14 cellular contexts compared by ENCODE assay signal in the genomic region with DNA sequence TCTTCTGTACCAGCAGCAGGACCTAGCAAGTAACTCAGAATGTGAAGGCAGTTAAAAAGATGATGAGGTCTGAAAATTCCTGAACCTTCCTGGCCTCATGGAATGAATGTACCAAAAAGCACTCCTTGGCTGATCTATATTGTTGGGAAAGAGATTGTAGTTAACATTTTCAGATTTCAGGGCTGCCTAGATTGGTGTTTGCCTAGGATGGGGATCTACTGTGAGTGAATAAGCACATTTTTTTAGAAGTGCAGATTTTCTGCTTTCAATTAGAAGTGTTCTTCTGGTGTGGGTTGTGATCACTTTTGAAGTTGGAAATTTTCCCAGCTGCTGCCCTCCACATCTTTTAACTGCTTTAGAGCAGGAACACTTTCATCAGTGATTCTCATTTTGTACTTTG. TPM values are rescaled to one million over a fixed set of nuclear protein-coding genes. Genes with fewer than 3 reads are reported as not detected.
A peak's percentile ranks its signal among the peaks of the same experiment; 100 is the strongest.
DNase-seq lines count a peak whose midpoint lies in the region; ATAC-seq, FAIRE-seq and TF ChIP-seq lines count a peak whose summit lies in the region.
"Had no signal": no experiment of that assay in that cellular context is flagged by ENCODE, and none has a peak within 500 bp of the region (broad histone marks: within the 10 kb centered on the region; RNA-seq: fewer than 3 reads in every experiment).

No MANE protein-coding gene starts in this region.

- H3K27ac Mint-ChIP-seq in astrocyte (ENCODE audit: unreplicated experiment) = peak overlapping the region; percentile 50

- H3K27me3 Mint-ChIP-seq in astrocyte (ENCODE audit: low read depth, unreplicated experiment) = no peaks in the 10 kb centered on the region

- H3K56ac ChIP-seq in mesendoderm (ENCODE audit: low read length) = no peak overlapping the region

- POLR2A ChIA-PET in A673 (lab: Charles Lee; ENCODE audit: low non-redundant PET) = no interaction called here

- peaks cover 78% of the 10 kb centered on the region for H3K4me1 ChIP-seq in A673 (ENCODE audit: insufficient read depth, low read length, poor library complexity, severe bottlenecking)
- H3K4me1 ChIP-seq in astrocyte (ENCODE audit: insufficient read depth, low read length) = peaks cover 27% of the 10 kb centered on the region
- no peaks in the 10 kb centered on the region for H3K4me1 ChIP-seq in mesendoderm (ENCODE audit: control insufficient read depth, low read depth, low read length)

- no peak overlapping the region for H3K4ac ChIP-seq in mesendoderm (ENCODE audit: low read depth, low read length)

- H2BK15ac ChIP-seq in mesendoderm (replicated peaks; ENCODE audit: low read depth) = no peak overlapping the region

- no peak overlapping the region for H3K4me3 ChIP-seq in A673 (ENCODE audit: low read depth, low read length, poor library complexity, severe bottlenecking)
- no peak overlapping the region for H3K4me3 ChIP-seq in astrocyte (ENCODE audit: insufficient read depth, low read depth, low read length)
- H3K4me3 ChIP-seq in mesendoderm (ENCODE audit: low read length) = no peak overlapping the region
- H3K4me3 ChIP-seq: Peyer's patch had no signal

- no peaks in the 10 kb centered on the region for H3K9me3 Mint-ChIP-seq in astrocyte (ENCODE audit: unreplicated experiment)
- H3K9me3 Mint-ChIP-seq: activated naive CD4-positive, alpha-beta T cell treated with anti-CD3 and anti-CD28 coated beads, Interleukin-2, amount 50 U/mL, for 72 hours had no signal

- FAIRE-seq in GM18507 (lab: Jason Lieb, UNC) (peak; percentile 26), astrocyte (lab: Jason Lieb, UNC) (no peak)

- H3K4me3 Mint-ChIP-seq in astrocyte (ENCODE audit: unreplicated experiment) = peak overlapping the region; percentile 47

- no peak overlapping the region for H4K5ac ChIP-seq in mesendoderm (ENCODE audit: low read length)

- no peak for ATAC-seq in HG02884 (IDR thresholded peaks at IDR 0.05; ENCODE audit: unreplicated experiment)
- ATAC-seq: activated naive CD4-positive, alpha-beta T cell treated with anti-CD3 and anti-CD28 coated beads, Interleukin-2, amount 50 U/mL, for 72 hours had no signal

- H3K36me3 ChIP-seq in A673 (ENCODE audit: insufficient read depth, low read length, poor library complexity, severe bottlenecking) (peaks cover 16% of the 10 kb centered on the region), astrocyte (ENCODE audit: insufficient read depth, low read length) (no peaks in the 10 kb centered on the region), mesendoderm (ENCODE audit: control insufficient read depth, insufficient read depth, low read length) (no peaks in the 10 kb centered on the region)

- H3K9ac ChIP-seq in astrocyte (ENCODE audit: low read length) (no peak overlapping the region), mesendoderm (ENCODE audit: low read length) (no peak overlapping the region)

- no peak overlapping the region for H2BK5ac ChIP-seq in mesendoderm (ENCODE audit: low read length)

- H3K9me3 ChIP-seq in A673 (ENCODE audit: low read depth, low read length, poor library complexity, severe bottlenecking) (no peaks in the 10 kb centered on the region), astrocyte (ENCODE audit: insufficient read depth, low read depth, low read length) (no peaks in the 10 kb centered on the region)
- H3K9me3 ChIP-seq: Peyer's patch had no signal

- no peak overlapping the region for H3K4me2 ChIP-seq in astrocyte (ENCODE audit: low read length)
- H3K4me2 ChIP-seq in mesendoderm (ENCODE audit: low read length) = no peak overlapping the region

- CTCF ChIA-PET in A673 (lab: Charles Lee) = no interaction called here

- H3K79me1 ChIP-seq in mesendoderm (ENCODE audit: low read length) = peaks cover 7% of the 10 kb centered on the region

- no peak overlapping the region for H3K23ac ChIP-seq in mesendoderm (ENCODE audit: low read length)

- no peaks in the 10 kb centered on the region for H3K36me3 Mint-ChIP-seq in astrocyte (ENCODE audit: low read depth, unreplicated experiment)

- BruUV-seq in A673 (replicated peaks; lab: Mats Ljungman, UMichigan) = no TSS peak

- H3K27me3 ChIP-seq in A673 (replicated peaks; ENCODE audit: insufficient read depth, low read depth, low read length, poor library complexity) (no peaks in the 10 kb centered on the region), astrocyte (ENCODE audit: insufficient read depth, low read length) (peaks cover 10% of the 10 kb centered on the region), mesendoderm (ENCODE audit: insufficient read depth, low read length, poor library complexity) (no peaks in the 10 kb centered on the region)
- H3K27me3 ChIP-seq: Peyer's patch had no signal

- H2BK120ac ChIP-seq in mesendoderm (ENCODE audit: low read depth, low read length) = no peak overlapping the region

- peaks cover 8% of the 10 kb centered on the region for H4K20me1 ChIP-seq in astrocyte (ENCODE audit: insufficient read depth, low read length)

- intact Hi-C loops in A673 (cut with micrococcal nuclease; ENCODE audit: unreplicated experiment) = no loop called here

- no peak for TF ChIP-seq CTCF in A673 (conservative IDR thresholded peaks at IDR 0.05; ENCODE audit: low read depth, low read length)
- no peak for TF ChIP-seq CTCF in astrocyte (IDR thresholded peaks at IDR 0.05; ENCODE audit: insufficient read depth, low read depth, low read length)

- H2AFZ ChIP-seq in astrocyte (ENCODE audit: low read depth, low read length) = no peak overlapping the region

- H3K18ac ChIP-seq in mesendoderm (ENCODE audit: low read length) = no peak overlapping the region

- H4K8ac ChIP-seq in mesendoderm (ENCODE audit: low read depth, low read length) = no peak overlapping the region

- DNase-seq in A673 (ENCODE audit: low spot score) (peak; percentile 18), GM18507 (ENCODE audit: extremely low spot score, insufficient read length, low read depth) (no peak), astrocyte (ENCODE audit: low read depth) (no peak), mesendoderm (peak; percentile 18), NCI-H187 treated with DMSO at 0.1 percent for 48 hours (lab: John Stamatoyannopoulos, UW) (no peak), NCI-H2227 (lab: John Stamatoyannopoulos, UW; ENCODE audit: unreplicated experiment) (no peak), GOT3 (lab: John Stamatoyannopoulos, UW) (no peak)
- DNase-seq: Calu3, islet precursor cell, NCI-H2029, occipital lobe, Peyer's patch had no signal

- H3K4me1 Mint-ChIP-seq in astrocyte (ENCODE audit: low read depth, unreplicated experiment) = peaks cover 58% of the 10 kb centered on the region

- H3K27ac ChIP-seq in A673 (ENCODE audit: low read depth, low read length, poor library complexity, severe bottlenecking) (peak overlapping the region; percentile 14), astrocyte (ENCODE audit: low read depth, low read length) (no peak overlapping the region), mesendoderm (ENCODE audit: low read depth, low read length) (no peak overlapping the region)
- H3K27ac ChIP-seq: Peyer's patch had no signal

- H2AK5ac ChIP-seq in mesendoderm (ENCODE audit: low read length) = no peak overlapping the region

- H3K79me2 ChIP-seq in astrocyte (ENCODE audit: insufficient read depth, low read length) (no peaks in the 10 kb centered on the region), mesendoderm (ENCODE audit: control insufficient read depth, insufficient read depth, low read length) (peaks cover 29% of the 10 kb centered on the region)

RNA-seq across cellular contexts. Expression of a gene that starts 6.2 kb away (rescaled TPM):
- total RNA-seq in A673 (2021) = 22.4 and 24.5 TPM in 2 replicates
- 12.5 and 12.9 TPM in 2 replicates for total RNA-seq in astrocyte
- 13.4 TPM for polyA plus RNA-seq in mesendoderm (2013, experiment 1 of 2)
- 13.6 TPM for polyA plus RNA-seq in mesendoderm (2013, experiment 2 of 2)

Comparison
In these comparisons a context has a peak if more than half of its experiments do, and no peak if none do; other contexts are left out.
1. DNase-seq: peak in A673 (single experiment) and mesendoderm (single experiment); none in GM18507 (single experiment), astrocyte (single experiment), NCI-H187 treated with DMSO at 0.1 percent for 48 hours (single experiment), NCI-H2227 (single experiment) and GOT3 (single experiment).